In genomic region chr6:43450699-43451131, GRCh38 we compare ENCODE assay signal across 35 cellular contexts. TPM values are rescaled to one million over a fixed set of nuclear protein-coding genes. Genes with fewer than 3 reads are reported as not detected.
"Had no signal": no experiment of that assay in that cellular context is flagged by ENCODE, and none has a peak within 500 bp of the region (broad histone marks: within the 10 kb centered on the region; RNA-seq: fewer than 3 reads in every experiment).

No MANE protein-coding gene starts in this region.

- H3K27ac ChIP-seq: adrenal gland, body of pancreas, colonic mucosa, epithelial cell of prostate, WERI-Rb-1 had no signal

- DNase-seq: activated B cell treated with CpG ODN at 0.5 μM for 24 hours; activated CD4-positive, alpha-beta T cell treated with anti-CD3 and anti-CD28 coated beads for 48 hours; activated CD4-positive, alpha-beta T cell treated with anti-CD3 and anti-CD28 coated beads, Interleukin-2, amount 50 U/mL, for 1 hour; activated CD4-positive, alpha-beta T cell treated with anti-CD3 and anti-CD28 coated beads, Interleukin-2, amount 50 U/mL, for 48 hours; activated CD8-positive, alpha-beta memory T cell treated with anti-CD3 and anti-CD28 coated beads for 24 hours; activated CD8-positive, alpha-beta T cell treated with anti-CD3 and anti-CD28 coated beads for 36 hours; activated effector memory CD4-positive, alpha-beta T cell treated with anti-CD3 and anti-CD28 coated beads, Interleukin-2, amount 50 U/mL, for 16 hours; activated naive CD4-positive, alpha-beta T cell treated with anti-CD3 and anti-CD28 coated beads for 36 hours; activated naive CD8-positive, alpha-beta T cell treated with anti-CD3 and anti-CD28 coated beads for 36 hours; activated naive CD8-positive, alpha-beta T cell treated with anti-CD3 and anti-CD28 coated beads, Interleukin-2, amount 50 U/mL, for 24 hours; activated T-cell treated with anti-CD3 and anti-CD28 coated beads, Interleukin-2, amount 50 U/mL, for 48 hours; adrenal gland; amygdala; body of pancreas; central memory CD4-positive, alpha-beta T cell; cerebellar nuclear complex; colonic mucosa; effector CD8-positive, alpha-beta T cell; esophagus squamous epithelium; head of caudate nucleus; T-cell; T1000; WERI-Rb-1 had no signal

- H3K27me3 Mint-ChIP-seq: activated B cell treated with CpG ODN at 0.5 μM for 24 hours; activated naive CD4-positive, alpha-beta T cell treated with anti-CD3 and anti-CD28 coated beads, Interleukin-2, amount 50 U/mL, for 24 hours; T-cell had no signal

- H3K4me3 Mint-ChIP-seq: activated B cell treated with CpG ODN at 0.5 μM for 24 hours; activated CD8-positive, alpha-beta T cell treated with anti-CD3 and anti-CD28 coated beads for 36 hours; activated naive CD4-positive, alpha-beta T cell treated with anti-CD3 and anti-CD28 coated beads for 36 hours; activated naive CD4-positive, alpha-beta T cell treated with anti-CD3 and anti-CD28 coated beads, Interleukin-2, amount 50 U/mL, for 24 hours; activated naive CD8-positive, alpha-beta T cell treated with anti-CD3 and anti-CD28 coated beads for 36 hours; activated naive CD8-positive, alpha-beta T cell treated with anti-CD3 and anti-CD28 coated beads, Interleukin-2, amount 50 U/mL, for 24 hours; activated T-helper 1 cell treated with anti-CD3 and anti-CD28 coated beads, Interleukin-12 subunit alpha, Interleukin-12 subunit beta, Interleukin-2, Interleukin-4 antibody, amounts not matched to agents 30 ng/mL and 10 ng/mL and 1 ng/mL, durations not matched to agents 14 hours and 24 hours and 36 hours; T-cell; T-helper 1 cell treated with Interleukin-12 subunit alpha and Interleukin-12 subunit beta and Interleukin-4 antibody, amounts not matched to agents 30 μg/mL and 1 μg/mL, for 36 hours; T-helper 2 cell treated with Interferon-gamma antibody and Interleukin-4, amounts not matched to agents 5 μg/mL and 100 μg/mL, for 36 hours had no signal

- ATAC-seq: activated CD4-positive, CD25-positive, alpha-beta regulatory T cell treated with anti-CD3 and anti-CD28 coated beads, Interleukin-2, amount 50 U/mL, for 24 hours; activated CD8-positive, alpha-beta T cell treated with anti-CD3 and anti-CD28 coated beads for 36 hours; activated naive CD8-positive, alpha-beta T cell treated with anti-CD3 and anti-CD28 coated beads, Interleukin-2, amount 50 U/mL, for 24 hours; body of pancreas; T-cell had no signal

- H3K27me3 ChIP-seq: adrenal gland, body of pancreas had no signal

- FAIRE-seq: endometrium, endothelial cell of umbilical vein, frontal cortex had no signal

- H3K9me3 Mint-ChIP-seq: activated B cell treated with CpG ODN at 0.5 μM for 24 hours; activated CD8-positive, alpha-beta T cell treated with anti-CD3 and anti-CD28 coated beads for 36 hours; activated naive CD4-positive, alpha-beta T cell treated with anti-CD3 and anti-CD28 coated beads for 36 hours; activated naive CD4-positive, alpha-beta T cell treated with anti-CD3 and anti-CD28 coated beads, Interleukin-2, amount 50 U/mL, for 24 hours; activated naive CD8-positive, alpha-beta T cell treated with anti-CD3 and anti-CD28 coated beads for 36 hours; activated naive CD8-positive, alpha-beta T cell treated with anti-CD3 and anti-CD28 coated beads, Interleukin-2, amount 50 U/mL, for 24 hours; activated T-helper 1 cell treated with anti-CD3 and anti-CD28 coated beads, Interleukin-12 subunit alpha, Interleukin-12 subunit beta, Interleukin-2, Interleukin-4 antibody, amounts not matched to agents 30 ng/mL and 10 ng/mL and 1 ng/mL, durations not matched to agents 14 hours and 24 hours and 36 hours; activated T-helper 2 cell treated with anti-CD3 and anti-CD28 coated beads, Interferon-gamma antibody, Interleukin-2, Interleukin-4, amounts not matched to agents 10 μg/mL and 5 μg/mL and 100 μg/mL, durations not matched to agents 14 hours and 24 hours and 36 hours; T-cell; T-helper 1 cell treated with Interleukin-12 subunit alpha and Interleukin-12 subunit beta and Interleukin-4 antibody, amounts not matched to agents 30 μg/mL and 1 μg/mL, for 36 hours; T-helper 2 cell treated with Interferon-gamma antibody and Interleukin-4, amounts not matched to agents 5 μg/mL and 100 μg/mL, for 36 hours had no signal

- H3K4me3 ChIP-seq: adrenal gland, body of pancreas, cardiac muscle cell, colonic mucosa, esophagus squamous epithelium had no signal

- H3K36me3 ChIP-seq: colonic mucosa had no signal

- H3K9me3 ChIP-seq: adrenal gland, body of pancreas, colonic mucosa, esophagus squamous epithelium had no signal

RNA-seq across cellular contexts. Expression of gene DLK2, which starts 4.6 kb away (rescaled TPM):
- total RNA-seq: aorta, body of pancreas, endothelial cell of umbilical vein had no signal
- polyA plus RNA-seq: aorta had no signal

RNA-seq across cellular contexts. Expression of gene LRRC73, which starts 59.4 kb away (rescaled TPM):
- total RNA-seq: body of pancreas had no signal
